In genomic region chr9:98168952-98169488, GRCh38 we compare ENCODE assay signal across 8 cellular contexts. TPM values are rescaled to one million over a fixed set of nuclear protein-coding genes. Genes with fewer than 3 reads are reported as not detected.
DNase-seq lines count a peak whose midpoint lies in the region; ATAC-seq and TF ChIP-seq lines count a peak whose summit lies in the region.

No MANE protein-coding gene starts in this region.

- H4K20me1 ChIP-seq in H9 (ENCODE audit: control insufficient read depth, insufficient read depth, insufficient read length), result peaks cover 3% of the 10 kb centered on the region

- no peak overlapping the region for H2AFZ ChIP-seq in H9 (ENCODE audit: low read length)

- H3K23me2 ChIP-seq in H9 (ENCODE audit: insufficient read length, low read depth, low read length, poor library complexity, severe bottlenecking), result no peaks in the 10 kb centered on the region

- H2AK5ac ChIP-seq in H9 (ENCODE audit: insufficient read length, low read length), result no peak overlapping the region

- peak; percentile 97 for ATAC-seq in GM18519 (IDR thresholded peaks at IDR 0.05; ENCODE audit: low FRiP score, unreplicated experiment)

- no peak overlapping the region for H3K56ac ChIP-seq in H9 (ENCODE audit: insufficient read length, low read depth, low read length)

- no peak overlapping the region for H4K8ac ChIP-seq in H9 (replicated peaks; ENCODE audit: insufficient read length, low read depth, low read length)

- H3K79me1 ChIP-seq in H9 (ENCODE audit: insufficient read depth, low read depth, low read length, poor library complexity, severe bottlenecking), result no peaks in the 10 kb centered on the region

- WGBS in H9 (ENCODE audit: extremely low coverage, insufficient read length, low lambda C conversion rate), result no CpG with 5 or more reads among the region's 14 CpGs

- H3K4me3 Mint-ChIP-seq in H9, result peak overlapping the region in 1 of 2 experiments; percentile 59; a peak in 2 of 5 replicates

- H3K18ac ChIP-seq in H9 (ENCODE audit: insufficient read length, low read depth, low read length), result no peak overlapping the region

- no peaks in the 10 kb centered on the region; a peak in 1 of 7 replicates for H3K36me3 Mint-ChIP-seq in H9 (ENCODE audit: insufficient read depth in 1 of 3, low read depth in 3 of 3)

- H3K27ac Mint-ChIP-seq in H9, result peak overlapping the region in 2 of 3 experiments; percentile 12 to 53; a peak in 3 of 7 replicates

- DNase-seq in H9 (peak; percentile 80), NB4 (ENCODE audit: low read depth) (peak; percentile 81), activated T-helper 1 cell treated with Interleukin-2 at 50 U/mL for 16 hours (ENCODE audit: low read depth) (peak; percentile 21), iris pigment epithelial cell (ENCODE audit: low read depth) (peak; percentile 68), NCI-H748 (lab: John Stamatoyannopoulos, UW; ENCODE audit: unreplicated experiment) (no peak), T-helper 9 cell (no peak)
- DNase-seq in effector CD8-positive, alpha-beta T cell (lab: John Stamatoyannopoulos, UW), result no peak

- no peaks in the 10 kb centered on the region for H3K27me3 ChIP-seq in H9 (ENCODE audit: insufficient read depth, low read length)

- no peak overlapping the region for H3K14ac ChIP-seq in H9 (ENCODE audit: insufficient read depth, low read length)

- no peak overlapping the region for H2BK15ac ChIP-seq in H9 (ENCODE audit: low read depth, low read length)

- H2BK12ac ChIP-seq in H9 (ENCODE audit: insufficient read length, low read depth, low read length), result no peak overlapping the region

- no peak for TF ChIP-seq POLR2A in NB4 (IDR thresholded peaks at IDR 0.05; ENCODE audit: extremely low read depth, insufficient read length)

- no peak overlapping the region for H2BK120ac ChIP-seq in H9 (ENCODE audit: low read depth, low read length, poor library complexity, severe bottlenecking)

- no peak overlapping the region for H4K91ac ChIP-seq in H9 (ENCODE audit: insufficient read length, low read depth, low read length)

- H3K9me3 ChIP-seq in H9 (ENCODE audit: control insufficient read depth, low read depth, low read length), result no peaks in the 10 kb centered on the region

- no peak for TF ChIP-seq CTCF in H9 (conservative IDR thresholded peaks at IDR 0.05)
- TF ChIP-seq CTCF in NB4 (IDR thresholded peaks at IDR 0.05; ENCODE audit: low read depth, low read length), result no peak

- no peak overlapping the region for H3K4ac ChIP-seq in H9 (ENCODE audit: low read depth, low read length)

- H3K4me3 ChIP-seq in NB4 (ENCODE audit: low read depth, low read length), result no peak overlapping the region

- H3K4me2 ChIP-seq in H9 (ENCODE audit: insufficient read depth, insufficient read length, low read length), result peak overlapping the region; percentile 11

- H3K79me2 ChIP-seq in H9 (ENCODE audit: insufficient read depth, low read length), result no peaks in the 10 kb centered on the region; the same call in none of the 2 replicates

- H3K9ac ChIP-seq in H9 (ENCODE audit: extremely low read depth, insufficient read length, low read length), result no peak overlapping the region

- no peaks in the 10 kb centered on the region for H3K9me3 Mint-ChIP-seq in H9

- no peak overlapping the region for H3K23ac ChIP-seq in H9 (ENCODE audit: insufficient read length, low read depth, low read length)

- H3K4me1 ChIP-seq in H9 (ENCODE audit: insufficient read depth, low read length), result peaks cover 16% of the 10 kb centered on the region; the same call in 1 of the 2 replicates

- no peak overlapping the region for H4K5ac ChIP-seq in H9 (ENCODE audit: insufficient read length, low read depth, low read length)

- H2BK5ac ChIP-seq in H9 (ENCODE audit: insufficient read length, low read length), result no peak overlapping the region

- peaks cover 50 to 55% of the 10 kb centered on the region in 2 experiments for H3K4me1 Mint-ChIP-seq in H9

- H3K27ac ChIP-seq in H9 (ENCODE audit: insufficient read length, low read depth, low read length), result no peak overlapping the region

- H2BK20ac ChIP-seq in H9 (ENCODE audit: low read depth, low read length, poor library complexity, severe bottlenecking), result no peak overlapping the region

- H3T11ph ChIP-seq in H9 (ENCODE audit: low read length), result no peak overlapping the region

- no peaks in the 10 kb centered on the region for H3K27me3 Mint-ChIP-seq in H9 (ENCODE audit: low read depth)

RNA-seq across cellular contexts. Expression of gene CORO2A, which starts 23.4 kb away (rescaled TPM):
- 15.5 and 15.8 TPM in 2 replicates for total RNA-seq in H9 (2021)

RNA-seq across cellular contexts. Expression of gene TRIM14, which starts 50.0 kb away (rescaled TPM):
- 12.5 and 14.7 TPM in 2 replicates for total RNA-seq in H9 (2021)

Comparison
In these comparisons a context has a peak if more than half of its experiments do, and no peak if none do; other contexts are left out.
1. DNase-seq: peak in H9 (single experiment), NB4 (single experiment), activated T-helper 1 cell treated with Interleukin-2 at 50 U/mL for 16 hours (single experiment) and iris pigment epithelial cell (single experiment); none in effector CD8-positive, alpha-beta T cell (single experiment), NCI-H748 (single experiment) and T-helper 9 cell (single experiment).